8 cellular contexts compared by ENCODE assay signal in genomic region chr22:46027219-46028068, GRCh38. TPM values are rescaled to one million over a fixed set of nuclear protein-coding genes. Genes with fewer than 3 reads are reported as not detected.
DNase-seq lines count a peak whose midpoint lies in the region; ATAC-seq and TF ChIP-seq lines count a peak whose summit lies in the region.

No MANE protein-coding gene starts in this region.

- H2AFZ ChIP-seq in parathyroid adenoma: peak overlapping the region; percentile 72
- no peak overlapping the region for H2AFZ ChIP-seq in Karpas-422 (ENCODE audit: low read length)

- peaks cover 6% of the 10 kb centered on the region for H3K4me1 Mint-ChIP-seq in activated B cell treated with CpG ODN at 0.5 μM for 24 hours

- H3K4me2 ChIP-seq in parathyroid adenoma (ENCODE audit: low read length) (peak overlapping the region; percentile 63), Karpas-422 (ENCODE audit: low read depth, low read length, poor library complexity, severe bottlenecking) (no peak overlapping the region)

- no peaks in the 10 kb centered on the region for H3K9me3 ChIP-seq in right atrium auricular region
- no peaks in the 10 kb centered on the region for H3K9me3 ChIP-seq in parathyroid adenoma (ENCODE audit: control insufficient read depth, low read length)
- no peaks in the 10 kb centered on the region for H3K9me3 ChIP-seq in Karpas-422 (ENCODE audit: low read length)

- peak; percentile 51 for DNase-seq in CD1c-positive myeloid dendritic cell (ENCODE audit: extremely low spot score)
- DNase-seq in activated B cell treated with CpG ODN at 0.5 μM for 24 hours: no peak
- no peak for DNase-seq in right atrium auricular region (ENCODE audit: low spot score)
- DNase-seq in RPMI8226: no peak
- DNase-seq in HPDE6-E6E7 (ENCODE audit: extremely low spot score): no peak
- no peak for DNase-seq in Karpas-422

- no peak overlapping the region for H3K27ac Mint-ChIP-seq in activated B cell treated with CpG ODN at 0.5 μM for 24 hours

- POLR2A ChIA-PET in activated B cell treated with CpG ODN at 0.5 μM for 24 hours (lab: Charles Lee): no interaction called here

- ATAC-seq in activated B cell treated with CpG ODN at 0.5 μM for 24 hours (ENCODE audit: low read depth) (no peak), HG02840 (IDR thresholded peaks at IDR 0.05; ENCODE audit: low FRiP score, unreplicated experiment) (no peak)

- H3K9ac ChIP-seq in parathyroid adenoma: no peak overlapping the region
- no peak overlapping the region for H3K9ac ChIP-seq in Karpas-422 (ENCODE audit: low read length)

- intact Hi-C loops in activated B cell treated with CpG ODN at 0.5 μM for 24 hours (cut with micrococcal nuclease): no loop called here

- H3K27me3 Mint-ChIP-seq in activated B cell treated with CpG ODN at 0.5 μM for 24 hours: peaks cover 40% of the 10 kb centered on the region

- H4K20me1 ChIP-seq in Karpas-422 (ENCODE audit: insufficient read depth, low read depth, low read length): no peaks in the 10 kb centered on the region

- H3K79me2 ChIP-seq in parathyroid adenoma: no peaks in the 10 kb centered on the region
- H3K79me2 ChIP-seq in Karpas-422 (ENCODE audit: low read length): no peaks in the 10 kb centered on the region

- no peaks in the 10 kb centered on the region for H3K36me3 Mint-ChIP-seq in activated B cell treated with CpG ODN at 0.5 μM for 24 hours (ENCODE audit: low read depth)

- H3K27ac ChIP-seq in right atrium auricular region: peak overlapping the region; percentile 76 to 80
- no peak overlapping the region for H3K27ac ChIP-seq in parathyroid adenoma
- no peak overlapping the region for H3K27ac ChIP-seq in Karpas-422 (ENCODE audit: low read length)

- CTCF ChIA-PET in activated B cell treated with CpG ODN at 0.5 μM for 24 hours (lab: Charles Lee): interaction anchor here (1.5 to 1.6 kb wide), 2 partner anchors 21 to 164 kb away, joined by 3 to 5 read pairs; no protein-coding TSS in a partner anchor

- TF ChIP-seq CTCF in activated B cell treated with CpG ODN at 0.5 μM for 24 hours (IDR thresholded peaks at IDR 0.05) (no peak), right atrium auricular region (IDR thresholded peaks at IDR 0.05) (peak in 1 of 2 donors; percentile 62), parathyroid adenoma (IDR thresholded peaks at IDR 0.05) (no peak)

- H3K36me3 ChIP-seq in right atrium auricular region (no peaks in the 10 kb centered on the region), parathyroid adenoma (ENCODE audit: control insufficient read depth, insufficient read depth, low read length) (no peaks in the 10 kb centered on the region), Karpas-422 (ENCODE audit: insufficient read depth, low read length) (no peaks in the 10 kb centered on the region)

- no peaks in the 10 kb centered on the region for H3K27me3 ChIP-seq in right atrium auricular region
- no peaks in the 10 kb centered on the region for H3K27me3 ChIP-seq in parathyroid adenoma (ENCODE audit: control insufficient read depth, insufficient read depth, low read length)
- no peaks in the 10 kb centered on the region for H3K27me3 ChIP-seq in Karpas-422 (ENCODE audit: low read length)

- H3K4me3 ChIP-seq in right atrium auricular region (peak overlapping the region; percentile 29 to 55), parathyroid adenoma (ENCODE audit: low read depth, low read length) (peak overlapping the region; percentile 52), Karpas-422 (ENCODE audit: low read length) (no peak overlapping the region)

- H3K4me1 ChIP-seq in right atrium auricular region (peaks cover 0 to 20% of the 10 kb centered on the region in 2 donors), parathyroid adenoma (no peaks in the 10 kb centered on the region), Karpas-422 (ENCODE audit: low read length) (no peaks in the 10 kb centered on the region; the same call in 1 of the 2 replicates)

- no peaks in the 10 kb centered on the region for H3K9me3 Mint-ChIP-seq in activated B cell treated with CpG ODN at 0.5 μM for 24 hours

- no peaks in the 10 kb centered on the region for H3K9me2 ChIP-seq in Karpas-422 (replicated peaks; ENCODE audit: insufficient read depth, low read length)

- peak overlapping the region; percentile 48 for H3K4me3 Mint-ChIP-seq in activated B cell treated with CpG ODN at 0.5 μM for 24 hours

RNA-seq across cellular contexts. Expression of gene WNT7B, which starts 50.5 kb away (rescaled TPM):
- total RNA-seq in activated B cell treated with CpG ODN at 0.5 μM for 24 hours (not detected in 2 replicates), right atrium auricular region (under 1 TPM in 1 of 2 donors, not detected in 1; 0.19 TPM)
- not detected in 2 replicates for total RNA-seq in Karpas-422 (2014; rRNA removed; shearing (Covaris generic); ENCODE audit: low replicate concordance)

Comparison
In these comparisons a context has a peak if more than half of its experiments do, and no peak if none do; other contexts are left out.
1. H3K27ac ChIP-seq: peak in right atrium auricular region (2 of 2); none in parathyroid adenoma (single experiment) and Karpas-422 (single experiment).